In the genomic region with DNA sequence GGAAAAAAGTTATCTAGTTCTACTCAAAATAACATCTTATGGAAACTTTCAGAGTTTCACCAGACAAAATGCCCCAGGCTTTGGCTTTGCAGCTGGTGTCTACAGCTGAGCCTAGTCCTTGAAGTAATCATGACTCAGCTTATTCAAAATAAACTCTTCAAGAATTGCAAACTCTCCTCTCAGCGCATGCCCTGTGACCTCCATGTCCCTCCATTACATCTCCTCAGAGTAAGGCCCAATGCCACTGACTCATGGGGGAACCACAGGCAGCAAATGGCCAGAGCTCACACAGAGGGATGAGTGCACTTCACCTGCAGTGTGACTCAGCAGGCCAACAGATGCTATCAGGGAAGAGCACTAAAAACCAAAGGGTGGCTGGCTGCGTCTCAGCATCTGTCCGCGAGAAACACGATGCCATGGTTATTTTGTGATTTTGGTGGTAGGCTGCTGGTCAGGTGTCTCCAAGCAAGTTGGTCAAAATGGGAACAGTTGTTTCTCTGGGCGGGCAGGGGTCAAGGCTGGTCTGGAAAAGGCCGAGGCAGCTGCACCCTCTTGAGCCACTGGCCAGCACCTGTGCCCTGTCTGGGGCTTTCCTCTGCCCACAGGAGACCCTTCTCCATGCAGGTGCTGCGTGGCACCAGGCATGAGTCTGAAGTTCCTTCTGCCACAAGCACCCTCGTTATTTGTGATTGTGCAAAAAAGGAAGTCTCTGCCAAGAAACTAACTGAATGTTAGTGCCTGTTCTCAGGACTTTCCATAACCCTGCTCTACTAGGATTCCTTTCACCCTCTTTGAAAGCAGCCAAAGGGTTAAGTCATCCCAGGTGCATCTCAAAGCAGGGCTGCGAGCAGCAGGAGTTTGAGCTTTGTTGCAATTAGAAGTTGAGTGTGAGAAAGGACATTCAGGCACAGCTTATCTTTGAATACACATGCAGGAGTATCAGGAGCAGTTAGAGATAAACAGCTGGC, we compare ENCODE assay signal across 8 cellular contexts.
DNase-seq lines count a peak whose midpoint lies in the region; ATAC-seq and TF ChIP-seq lines count a peak whose summit lies in the region.
"Not testable (repeated sequence)": the region's sequence is repeated elsewhere in the genome, so short reads cannot be mapped to it uniquely, and the experiment has no call there.

No MANE protein-coding gene starts in this region.

- H3K36me3 Mint-ChIP-seq in activated naive CD8-positive, alpha-beta T cell treated with anti-CD3 and anti-CD28 coated beads for 36 hours = not testable (repeated sequence)

- not testable (repeated sequence) for H3K79me2 ChIP-seq in HCT116 (ENCODE audit: insufficient read depth, low read length); MM.1S (ENCODE audit: low read length)

- not testable (repeated sequence) for H3K9me3 Mint-ChIP-seq in activated naive CD8-positive, alpha-beta T cell treated with anti-CD3 and anti-CD28 coated beads for 36 hours

- not testable (repeated sequence) for H3K4me2 ChIP-seq in HCT116 (ENCODE audit: low read length); MM.1S (ENCODE audit: low read depth, low read length)

- H3K36me3 ChIP-seq in HCT116 (ENCODE audit: control insufficient read depth in 1 of 2, insufficient read depth in 2 of 2, low read length in 2 of 2); MM.1S (replicated peaks; ENCODE audit: insufficient read depth, low read length): not testable (repeated sequence)

- not testable (repeated sequence) for H3K9me3 ChIP-seq in HCT116 (ENCODE audit: control insufficient read depth in 1 of 2, insufficient read depth in 1 of 2, low read depth in 1 of 2, low read length in 2 of 2); MM.1S (replicated peaks; ENCODE audit: insufficient read depth, low read length)

- H3K9ac ChIP-seq in HCT116 (ENCODE audit: low read length); MM.1S (ENCODE audit: low read length): not testable (repeated sequence)

- RAD21 ChIA-PET in HCT116 (lab: Charles Lee; ENCODE audit: low non-redundant PET in 1 of 2, low total read pairs in 2 of 2, uncharacterized antibody in 2 of 2, unreplicated experiment in 2 of 2) = not testable (repeated sequence)

- H2AFZ ChIP-seq in HCT116 (ENCODE audit: low read depth, low read length, poor library complexity, severe bottlenecking); MM.1S (ENCODE audit: low read length): not testable (repeated sequence)

- not testable (repeated sequence) for H3F3A ChIP-seq in MM.1S (ENCODE audit: insufficient read depth, low read length)

- peaks cover 0 to 16% of the 10 kb centered on the region in 2 experiments; a peak in 1 of 4 replicates for H3K4me1 ChIP-seq in HCT116 (ENCODE audit: control insufficient read depth in 1 of 2, insufficient read depth in 2 of 2, low read length in 2 of 2)
- H3K4me1 ChIP-seq in MM.1S (ENCODE audit: low read length) = not testable (repeated sequence)

- intact Hi-C loops in HCT116 (cut with micrococcal nuclease) = not testable (repeated sequence)

- not testable (repeated sequence) for H3K27ac ChIP-seq in HCT116 (ENCODE audit: low read depth, low read length); MM.1S (ENCODE audit: low read length); epithelial cell of prostate

- BruUV-seq in HCT116 (replicated peaks; lab: Mats Ljungman, UMichigan) = not testable (repeated sequence)

- not testable (repeated sequence) for H3K9me2 ChIP-seq in HCT116 (ENCODE audit: insufficient read depth); MM.1S (replicated peaks; ENCODE audit: insufficient read depth, low read length)

- CTCF ChIA-PET in HCT116 (lab: Charles Lee) = not testable (repeated sequence)

- peak; percentile 83 for ATAC-seq in HCT116

- POLR2A ChIA-PET in HCT116 (lab: Charles Lee) = not testable (repeated sequence)

- not testable (repeated sequence) for TF ChIP-seq POLR2A in HCT116 (IDR thresholded peaks at IDR 0.05; ENCODE audit: borderline replicate concordance, extremely low read depth, insufficient read depth, insufficient read length)

- H3K27me3 ChIP-seq in HCT116 (ENCODE audit: insufficient read depth, low read length); MM.1S (replicated peaks; ENCODE audit: insufficient read depth, low read length): not testable (repeated sequence)

- not testable (repeated sequence) for H3K27ac Mint-ChIP-seq in activated naive CD8-positive, alpha-beta T cell treated with anti-CD3 and anti-CD28 coated beads for 36 hours

- not testable (repeated sequence) for TF ChIP-seq RAD21 in HCT116 (IDR thresholded peaks at IDR 0.05; ENCODE audit: low read depth)

- not testable (repeated sequence) for H3K4me3 ChIP-seq in AG10803 (ENCODE audit: low read length); HCT116 (replicated peaks in 1 of 2; ENCODE audit: low read depth in 1 of 2, low read length in 2 of 2); MM.1S (ENCODE audit: low read length)

- H4K20me1 ChIP-seq in HCT116 (ENCODE audit: insufficient read depth); MM.1S (ENCODE audit: insufficient read depth, low read length): not testable (repeated sequence)

- H3K27me3 Mint-ChIP-seq in activated naive CD8-positive, alpha-beta T cell treated with anti-CD3 and anti-CD28 coated beads for 36 hours = not testable (repeated sequence)

- TF ChIP-seq CTCF in AG10803 (conservative IDR thresholded peaks at IDR 0.05; ENCODE audit: low read length); HCT116 (IDR thresholded peaks at IDR 0.05 in 2 of 3, conservative IDR thresholded peaks at IDR 0.05 in 1 of 3; ENCODE audit: borderline replicate concordance in 1 of 3, insufficient read depth in 1 of 3, low read depth in 2 of 3, low read length in 2 of 3); MM.1S (IDR thresholded peaks at IDR 0.05; ENCODE audit: low read length): not testable (repeated sequence)

- DNase-seq in AG10803 (ENCODE audit: low read depth) (peak; percentile 80), HCT116 (ENCODE audit: low read depth, low spot score) (peak; percentile 37), MM.1S (peak; percentile 6), epithelial cell of prostate (ENCODE audit: low read depth, low spot score) (peak; percentile 2), kidney tubule cell (ENCODE audit: low spot score) (peak; percentile 89)
- peak; percentile 53 for DNase-seq in activated CD4-positive, CD25-positive, alpha-beta regulatory T cell treated with anti-CD3 and anti-CD28 coated beads, Interleukin-2, amount 50 U/mL, for 72 hours
- peak; percentile 7 for DNase-seq in activated naive CD8-positive, alpha-beta T cell treated with anti-CD3 and anti-CD28 coated beads for 36 hours
- peak in 2 of 3 donors; percentile 18 to 26 for DNase-seq in stimulated activated CD4-positive, alpha-beta T cell treated with anti-CD3 and anti-CD28 coated beads, TNF-alpha, amount 100 ng/mL, for 48 hours (ENCODE audit: low read depth in 3 of 3)

- H3K4me1 Mint-ChIP-seq in activated naive CD8-positive, alpha-beta T cell treated with anti-CD3 and anti-CD28 coated beads for 36 hours = peaks cover 11% of the 10 kb centered on the region

- not testable (repeated sequence) for H3K4me3 Mint-ChIP-seq in activated naive CD8-positive, alpha-beta T cell treated with anti-CD3 and anti-CD28 coated beads for 36 hours

TF ChIP-seq in HCT116, 20 proteins besides CTCF, POLR2A, EP300 and RAD21:
- peak; percentile 5; the same call in 1 of the 2 replicates for TF ChIP-seq FOSL1 (IDR thresholded peaks at IDR 0.05; ENCODE audit: low read depth)
TF ChIP-seq in HCT116: peak in this region for 1; not testable (repeated sequence) for 19.

Comparison
In these comparisons a context has a peak if more than half of its experiments do, and no peak if none do; other contexts are left out.
1. DNase-seq: peak in every context shown above with its lines; median percentile 89 in kidney tubule cell; 80 in AG10803; 53 in activated CD4-positive, CD25-positive, alpha-beta regulatory T cell treated with anti-CD3 and anti-CD28 coated beads, Interleukin-2, amount 50 U/mL, for 72 hours; 37 in HCT116; 22 in stimulated activated CD4-positive, alpha-beta T cell treated with anti-CD3 and anti-CD28 coated beads, TNF-alpha, amount 100 ng/mL, for 48 hours; 7 in activated naive CD8-positive, alpha-beta T cell treated with anti-CD3 and anti-CD28 coated beads for 36 hours; 6 in MM.1S; 2 in epithelial cell of prostate.